Comparison of ENCODE assay signal across 19 cellular contexts in the genomic region with DNA sequence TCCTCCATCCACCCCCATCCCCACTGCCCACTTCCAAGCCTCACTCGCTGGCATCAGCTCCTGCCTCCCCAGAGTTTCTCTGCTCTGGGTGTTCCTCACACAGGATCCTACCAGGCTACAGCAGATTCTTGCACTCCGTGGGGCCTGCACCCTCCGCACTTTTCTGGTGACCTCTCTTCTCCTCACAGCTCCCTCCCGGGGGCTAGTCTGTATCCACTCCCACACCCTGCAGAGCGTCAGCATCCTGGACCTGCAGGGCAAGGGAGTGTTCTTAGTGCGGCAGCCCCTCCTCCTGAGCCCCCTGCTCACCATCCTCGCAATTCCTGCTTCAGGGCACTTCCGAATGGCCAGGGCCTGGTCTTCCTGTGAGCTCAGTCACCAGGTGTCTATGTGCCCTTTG.
"Had no signal": no experiment of that assay in that cellular context is flagged by ENCODE, and none has a peak within 500 bp of the region (broad histone marks: within the 10 kb centered on the region; RNA-seq: fewer than 3 reads in every experiment).

No MANE protein-coding gene starts in this region.

- H3K4me3 Mint-ChIP-seq: activated naive CD8-positive, alpha-beta T cell treated with anti-CD3 and anti-CD28 coated beads for 36 hours; activated T-helper 1 cell treated with anti-CD3 and anti-CD28 coated beads, Interleukin-12 subunit alpha, Interleukin-12 subunit beta, Interleukin-2, Interleukin-4 antibody, amounts not matched to agents 30 ng/mL and 10 ng/mL and 1 ng/mL, durations not matched to agents 14 hours and 24 hours and 36 hours; memory B cell; neural progenitor cell had no signal

- FAIRE-seq: colon, frontal cortex, keratinocyte had no signal

- H3K27me3 ChIP-seq: body of pancreas, neural progenitor cell, testis had no signal

- H3K36me3 Mint-ChIP-seq: neural progenitor cell had no signal

- H3K4me3 ChIP-seq: body of pancreas, neural progenitor cell, stomach, testis had no signal

- ATAC-seq: body of pancreas had no signal

- H3K36me3 ChIP-seq: neural progenitor cell, stomach had no signal

- DNase-seq: activated CD4-positive, CD25-positive, alpha-beta regulatory T cell; activated naive CD4-positive, alpha-beta T cell; activated naive CD8-positive, alpha-beta T cell treated with anti-CD3 and anti-CD28 coated beads for 36 hours; amniotic stem cell; central memory CD4-positive, alpha-beta T cell; SIG-M5; stimulated activated CD4-positive, alpha-beta T cell treated with anti-CD3 and anti-CD28 coated beads, Interleukin-4, amount 100 ng/mL, for 1 hour; T-helper 1 cell; T-helper 9 cell; testis had no signal

- H3K4me1 ChIP-seq: body of pancreas, parathyroid adenoma, testis had no signal

- H3K9me3 Mint-ChIP-seq: activated T-helper 1 cell treated with anti-CD3 and anti-CD28 coated beads, Interleukin-12 subunit alpha, Interleukin-12 subunit beta, Interleukin-2, Interleukin-4 antibody, amounts not matched to agents 30 ng/mL and 10 ng/mL and 1 ng/mL, durations not matched to agents 14 hours and 24 hours and 36 hours had no signal

- H3K9me3 ChIP-seq: body of pancreas, testis had no signal

- H3K27ac ChIP-seq: body of pancreas, neural progenitor cell, parathyroid adenoma, stomach, testis had no signal

- H3K27ac Mint-ChIP-seq: activated naive CD8-positive, alpha-beta T cell treated with anti-CD3 and anti-CD28 coated beads for 36 hours; activated T-helper 1 cell treated with anti-CD3 and anti-CD28 coated beads, Interleukin-12 subunit alpha, Interleukin-12 subunit beta, Interleukin-2, Interleukin-4 antibody, amounts not matched to agents 30 ng/mL and 10 ng/mL and 1 ng/mL, durations not matched to agents 14 hours and 24 hours and 36 hours; memory B cell; neural progenitor cell had no signal

- H3K4me1 Mint-ChIP-seq: activated naive CD8-positive, alpha-beta T cell treated with anti-CD3 and anti-CD28 coated beads for 36 hours; memory B cell had no signal
